ENCODE assay signal across 15 cellular contexts in genomic region chr3:24846286-24846860, GRCh38.
DNase-seq lines count a peak whose midpoint lies in the region; ATAC-seq and TF ChIP-seq lines count a peak whose summit lies in the region.
"Had no signal": no experiment of that assay in that cellular context is flagged by ENCODE, and none has a peak within 500 bp of the region (broad histone marks: within the 10 kb centered on the region; RNA-seq: fewer than 3 reads in every experiment).

No MANE protein-coding gene starts in this region.

- peak; percentile 35 for DNase-seq in DMS 273 (lab: John Stamatoyannopoulos, UW; ENCODE audit: unreplicated experiment)
- DNase-seq in DMS 273 treated with DMSO at 0.1 percent for 48 hours (lab: John Stamatoyannopoulos, UW), result no peak
- no peak for DNase-seq in IMR-90
- DNase-seq in NCI-H69 (lab: John Stamatoyannopoulos, UW), result peak; percentile 29
- no peak for DNase-seq in NCI-H510A treated with DMSO at 0.1 percent for 48 hours (lab: John Stamatoyannopoulos, UW)
- DNase-seq in NCI-H1048 (lab: John Stamatoyannopoulos, UW), result no peak
- DNase-seq in activated T-cell treated with anti-CD3 and anti-CD28 coated beads, Interleukin-2, amount 50 U/mL, for 72 hours, result no peak
- DNase-seq: Calu3; CD4-positive, alpha-beta T cell; DND-41; GDM1; GOT3; H9 had no signal

- H3K4me1 Mint-ChIP-seq in activated T-cell treated with anti-CD3 and anti-CD28 coated beads, Interleukin-2, amount 50 U/mL, for 72 hours (ENCODE audit: low read depth), result no peaks in the 10 kb centered on the region

- no peak overlapping the region for H2BK5ac ChIP-seq in IMR-90 (ENCODE audit: low read depth, low read length, poor library complexity, severe bottlenecking)

- CTCF ChIA-PET in IMR-90 (lab: Yijun Ruan, JAX), result no interaction called here

- no peak overlapping the region for H2AFZ ChIP-seq in IMR-90 (replicated peaks; ENCODE audit: low read length, poor library complexity)

- H4K91ac ChIP-seq in IMR-90 (ENCODE audit: insufficient read depth, low read depth, low read length), result no peak overlapping the region

- no peak overlapping the region for H3K14ac ChIP-seq in IMR-90 (replicated peaks; ENCODE audit: low read depth, low read length)

- no peak overlapping the region for H3K27ac ChIP-seq in IMR-90 (ENCODE audit: insufficient read depth, low read length)
- H3K27ac ChIP-seq: 22Rv1; BLaER1 treated with 17β-estradiol and CSF1 and Interleukin-3, amounts not matched to agents 10 nM and 100 nM had no signal

- no peak for TF ChIP-seq POLR2A in IMR-90 (IDR thresholded peaks at IDR 0.05; ENCODE audit: low read depth, low read length)

- no peak overlapping the region for H2AK5ac ChIP-seq in IMR-90 (ENCODE audit: low read depth, low read length)

- H2BK120ac ChIP-seq in IMR-90 (ENCODE audit: low read depth, low read length), result no peak overlapping the region

- no peaks in the 10 kb centered on the region for H3K27me3 Mint-ChIP-seq in activated T-cell treated with anti-CD3 and anti-CD28 coated beads, Interleukin-2, amount 50 U/mL, for 72 hours (ENCODE audit: low read depth)
- H3K27me3 Mint-ChIP-seq: CD4-positive, alpha-beta T cell had no signal

- no peak overlapping the region for H3K4me3 ChIP-seq in IMR-90 (ENCODE audit: insufficient read depth, low read depth, low read length)
- H3K4me3 ChIP-seq: BLaER1 treated with 17β-estradiol and CSF1 and Interleukin-3, amounts not matched to agents 10 nM and 100 nM had no signal

- no peak overlapping the region for H2BK20ac ChIP-seq in IMR-90 (ENCODE audit: low read depth, low read length)

- H4K20me1 ChIP-seq in IMR-90 (ENCODE audit: insufficient read depth, low read length), result no peaks in the 10 kb centered on the region
- H4K20me1 ChIP-seq: BLaER1 treated with 17β-estradiol and CSF1 and Interleukin-3, amounts not matched to agents 10 nM and 100 nM had no signal

- no peak overlapping the region for H3K23ac ChIP-seq in IMR-90 (ENCODE audit: low read depth, low read length)

- POLR2A ChIA-PET in IMR-90 (lab: Charles Lee; ENCODE audit: unreplicated experiment), result no interaction called here

- no peaks in the 10 kb centered on the region for H3K36me3 ChIP-seq in IMR-90 (ENCODE audit: control insufficient read depth, insufficient read depth, low read length)
- H3K36me3 ChIP-seq: BLaER1 treated with 17β-estradiol and CSF1 and Interleukin-3, amounts not matched to agents 10 nM and 100 nM had no signal

- H3K9ac ChIP-seq in IMR-90 (ENCODE audit: low read depth, low read length), result no peak overlapping the region
- H3K9ac ChIP-seq: BLaER1 treated with 17β-estradiol and CSF1 and Interleukin-3, amounts not matched to agents 10 nM and 100 nM had no signal

- H3K4me1 ChIP-seq in IMR-90 (ENCODE audit: control insufficient read depth, insufficient read depth, low read length), result no peaks in the 10 kb centered on the region

- no CpG with 5 or more reads among the region's 1 CpG for WGBS in IMR-90 (ENCODE audit: extremely low coverage in 2 of 2, insufficient read length in 1 of 2), 2 experiments

- BruUV-seq in IMR-90 (replicated peaks; lab: Mats Ljungman, UMichigan), result no TSS peak

- no peak overlapping the region for H4K5ac ChIP-seq in IMR-90 (ENCODE audit: low read depth, low read length)

- dilution Hi-C loops in IMR-90 (cut with HindIII; ENCODE audit: low sequenced_read_pairs, unreplicated experiment), result no loop called here

- H3K9me3 Mint-ChIP-seq in activated T-cell treated with anti-CD3 and anti-CD28 coated beads, Interleukin-2, amount 50 U/mL, for 72 hours, result peaks cover 0 to 5% of the 10 kb centered on the region in 2 donors
- H3K9me3 Mint-ChIP-seq: CD4-positive, alpha-beta T cell; H9 had no signal

- H3K56ac ChIP-seq in IMR-90 (ENCODE audit: extremely low read depth, insufficient read depth, low read length), result no peak overlapping the region

- H3K18ac ChIP-seq in IMR-90 (ENCODE audit: low read depth, low read length), result no peak overlapping the region

- no peak for TF ChIP-seq RAD21 in IMR-90 (IDR thresholded peaks at IDR 0.05; ENCODE audit: low read length)

- H3K4me2 ChIP-seq in IMR-90 (ENCODE audit: low read depth, low read length), result no peak overlapping the region
- H3K4me2 ChIP-seq: BLaER1 treated with 17β-estradiol and CSF1 and Interleukin-3, amounts not matched to agents 10 nM and 100 nM had no signal

- H2BK15ac ChIP-seq in IMR-90 (ENCODE audit: low read depth, low read length), result no peak overlapping the region

- no peak overlapping the region for H2AK9ac ChIP-seq in IMR-90 (replicated peaks; ENCODE audit: low read depth, low read length, poor library complexity)

- H3K27ac Mint-ChIP-seq in activated T-cell treated with anti-CD3 and anti-CD28 coated beads, Interleukin-2, amount 50 U/mL, for 72 hours, result no peak overlapping the region
- H3K27ac Mint-ChIP-seq: CD4-positive, alpha-beta T cell had no signal

- in situ Hi-C loops in IMR-90 (cut with MboI; ENCODE audit: low sequenced_read_pairs), result no loop called here

- no peaks in the 10 kb centered on the region for H3K36me3 Mint-ChIP-seq in activated T-cell treated with anti-CD3 and anti-CD28 coated beads, Interleukin-2, amount 50 U/mL, for 72 hours (ENCODE audit: insufficient read depth in 2 of 2)

- no peak for ATAC-seq in IMR-90 (ENCODE audit: low read depth)
- ATAC-seq in activated T-cell treated with anti-CD3 and anti-CD28 coated beads, Interleukin-2, amount 50 U/mL, for 72 hours (replicated peaks in 1 of 2), result no peak

- H3K9me1 ChIP-seq in IMR-90 (ENCODE audit: insufficient read depth, low read length), result no peaks in the 10 kb centered on the region

- no peak overlapping the region for H3K4me3 Mint-ChIP-seq in activated T-cell treated with anti-CD3 and anti-CD28 coated beads, Interleukin-2, amount 50 U/mL, for 72 hours
- H3K4me3 Mint-ChIP-seq: CD4-positive, alpha-beta T cell; H9 had no signal

- no peak overlapping the region for H3K4ac ChIP-seq in IMR-90 (ENCODE audit: low read depth, low read length)

- TF ChIP-seq CTCF in IMR-90 (conservative IDR thresholded peaks at IDR 0.05; ENCODE audit: low read depth, low read length), result no peak

- H3K27me3 ChIP-seq in IMR-90 (ENCODE audit: control insufficient read depth, insufficient read depth, low read length), result no peaks in the 10 kb centered on the region
- H3K27me3 ChIP-seq: BLaER1 treated with 17β-estradiol and CSF1 and Interleukin-3, amounts not matched to agents 10 nM and 100 nM had no signal

- intact Hi-C loops in IMR-90 (cut with micrococcal nuclease), result no loop called here

- H3K79me1 ChIP-seq in IMR-90 (ENCODE audit: low read depth in 1 of 2, low read length in 2 of 2), result no peaks in the 10 kb centered on the region

- H3K9me3 ChIP-seq in IMR-90 (ENCODE audit: control insufficient read depth, insufficient read depth, low read length), result peaks cover 4% of the 10 kb centered on the region; the same call in 1 of the 2 replicates
- H3K9me3 ChIP-seq: BLaER1 treated with 17β-estradiol and CSF1 and Interleukin-3, amounts not matched to agents 10 nM and 100 nM had no signal

- H4K8ac ChIP-seq in IMR-90 (ENCODE audit: low read depth in 2 of 2, low read length in 2 of 2), result no peak overlapping the region

TF ChIP-seq in IMR-90, 13 proteins besides CTCF, POLR2A, EP300 and RAD21:
- TF ChIP-seq CEBPB (IDR thresholded peaks at IDR 0.05; ENCODE audit: low read depth, low read length) (no peak), SMC3 (IDR thresholded peaks at IDR 0.05; ENCODE audit: low read depth, low read length) (no peak), BHLHE40 (IDR thresholded peaks at IDR 0.05; ENCODE audit: low read depth, low read length) (no peak), RFX5 (IDR thresholded peaks at IDR 0.05; ENCODE audit: low read depth, low read length) (no peak), MAFK (IDR thresholded peaks at IDR 0.05; ENCODE audit: low read depth, low read length) (0 out of 2 replicates have a peak, but pooled peaks have one; percentile 23), ELK1 (IDR thresholded peaks at IDR 0.05; ENCODE audit: borderline replicate concordance, low read depth, low read length) (no peak)

Comparison
In these comparisons a context has a peak if more than half of its experiments do, and no peak if none do; other contexts are left out.
1. DNase-seq: peak in DMS 273 (single experiment) and NCI-H69 (single experiment); none in DMS 273 treated with DMSO at 0.1 percent for 48 hours (single experiment), IMR-90 (single experiment), NCI-H510A treated with DMSO at 0.1 percent for 48 hours (single experiment), NCI-H1048 (single experiment) and activated T-cell treated with anti-CD3 and anti-CD28 coated beads, Interleukin-2, amount 50 U/mL, for 72 hours (0 of 2).